ENCODE assay signal across 26 cellular contexts in genomic region chr6:149782337-149782736, GRCh38. TPM values are rescaled to one million over a fixed set of nuclear protein-coding genes. Genes with fewer than 3 reads are reported as not detected.
DNase-seq lines count a peak whose midpoint lies in the region; ATAC-seq and TF ChIP-seq lines count a peak whose summit lies in the region.
"Had no signal": no experiment of that assay in that cellular context is flagged by ENCODE, and none has a peak within 500 bp of the region (broad histone marks: within the 10 kb centered on the region; RNA-seq: fewer than 3 reads in every experiment).

No MANE protein-coding gene starts in this region.

- intact Hi-C loops in OCI-LY7 (cut with micrococcal nuclease; ENCODE audit: unreplicated experiment): no loop called here

- peaks cover 16% of the 10 kb centered on the region for H3K36me3 Mint-ChIP-seq in activated naive CD4-positive, alpha-beta T cell treated with anti-CD3 and anti-CD28 coated beads, Interleukin-2, amount 10 ng/mL, durations not matched to agents 7 days and 5 days
- H3K36me3 Mint-ChIP-seq in activated naive CD4-positive, alpha-beta T cell treated with anti-CD3 and anti-CD28 coated beads, Interleukin-2, amount 50 U/mL, for 72 hours: peaks cover 5 to 12% of the 10 kb centered on the region in 2 donors
- no peaks in the 10 kb centered on the region for H3K36me3 Mint-ChIP-seq in glutamatergic neuron (ENCODE audit: unreplicated experiment)

- H3K36me3 ChIP-seq in OCI-LY7 (ENCODE audit: insufficient read depth, low read length): peaks cover 66% of the 10 kb centered on the region

- no peak for DNase-seq in activated naive CD4-positive, alpha-beta T cell treated with anti-CD3 and anti-CD28 coated beads, Interleukin-2, amount 10 ng/mL, durations not matched to agents 7 days and 5 days
- no peak for DNase-seq in activated naive CD4-positive, alpha-beta T cell treated with anti-CD3 and anti-CD28 coated beads, Interleukin-2, amount 50 U/mL, for 72 hours (ENCODE audit: low spot score in 2 of 2)
- DNase-seq in OCI-LY7 (ENCODE audit: low spot score) (no peak), glutamatergic neuron (no peak), DMS 273 (lab: John Stamatoyannopoulos, UW; ENCODE audit: unreplicated experiment) (no peak), foreskin melanocyte (no peak)
- DNase-seq: AML-193; CD4-positive, alpha-beta T cell; DMS79; EL; GDM1; HCEC 1CT; Karpas-422; NCI-H1092 treated with DMSO at 0.1 percent for 48 hours; NCI-H1436; NCI-H187; NCI-H2107; NCI-H226; NCI-H510A treated with DMSO at 0.1 percent for 48 hours; Peyer's patch; SHP77 treated with DMSO at 0.1 percent for 48 hours; T-helper 1 cell had no signal

- TF ChIP-seq CTCF in OCI-LY7 (conservative IDR thresholded peaks at IDR 0.05; ENCODE audit: low read length) (no peak), glutamatergic neuron (IDR thresholded peaks at IDR 0.05; ENCODE audit: partially characterized antibody, unreplicated experiment) (no peak)

- H3K9me3 Mint-ChIP-seq in activated naive CD4-positive, alpha-beta T cell treated with anti-CD3 and anti-CD28 coated beads, Interleukin-2, amount 10 ng/mL, durations not matched to agents 7 days and 5 days: no peaks in the 10 kb centered on the region
- no peaks in the 10 kb centered on the region for H3K9me3 Mint-ChIP-seq in activated naive CD4-positive, alpha-beta T cell treated with anti-CD3 and anti-CD28 coated beads, Interleukin-2, amount 50 U/mL, for 72 hours
- H3K9me3 Mint-ChIP-seq in glutamatergic neuron (ENCODE audit: unreplicated experiment): no peaks in the 10 kb centered on the region
- H3K9me3 Mint-ChIP-seq: CD4-positive, alpha-beta T cell had no signal

- H3K4me3 Mint-ChIP-seq in activated naive CD4-positive, alpha-beta T cell treated with anti-CD3 and anti-CD28 coated beads, Interleukin-2, amount 10 ng/mL, durations not matched to agents 7 days and 5 days: no peak overlapping the region
- no peak overlapping the region for H3K4me3 Mint-ChIP-seq in glutamatergic neuron (ENCODE audit: unreplicated experiment)
- H3K4me3 Mint-ChIP-seq: CD4-positive, alpha-beta T cell had no signal

- ATAC-seq in activated naive CD4-positive, alpha-beta T cell treated with anti-CD3 and anti-CD28 coated beads, Interleukin-2, amount 50 U/mL, for 72 hours: no peak
- ATAC-seq in HG03108 (IDR thresholded peaks at IDR 0.05; ENCODE audit: unreplicated experiment): no peak
- ATAC-seq: A549 had no signal

- no peak overlapping the region for H2AFZ ChIP-seq in OCI-LY7 (ENCODE audit: low read length)

- H3K27me3 Mint-ChIP-seq in activated naive CD4-positive, alpha-beta T cell treated with anti-CD3 and anti-CD28 coated beads, Interleukin-2, amount 10 ng/mL, durations not matched to agents 7 days and 5 days: no peaks in the 10 kb centered on the region
- H3K27me3 Mint-ChIP-seq in glutamatergic neuron (ENCODE audit: unreplicated experiment): peaks cover 2% of the 10 kb centered on the region
- H3K27me3 Mint-ChIP-seq: CD4-positive, alpha-beta T cell had no signal

- no peaks in the 10 kb centered on the region for H3K9me2 ChIP-seq in OCI-LY7 (ENCODE audit: insufficient read depth, low read length)

- H4K20me1 ChIP-seq in OCI-LY7 (ENCODE audit: insufficient read depth, low read length): no peaks in the 10 kb centered on the region

- H3K27ac ChIP-seq in OCI-LY7 (ENCODE audit: low read depth, low read length, poor library complexity, severe bottlenecking): no peak overlapping the region
- H3K27ac ChIP-seq: A549; BLaER1 treated with 17β-estradiol and CSF1 and Interleukin-3, amounts not matched to agents 10 nM and 100 nM; HL-60; Peyer's patch had no signal

- H3K4me1 ChIP-seq in OCI-LY7 (ENCODE audit: insufficient read depth, low read length, poor library complexity, severe bottlenecking): no peaks in the 10 kb centered on the region
- H3K4me1 ChIP-seq: A549; BLaER1 treated with 17β-estradiol and CSF1 and Interleukin-3, amounts not matched to agents 10 nM and 100 nM; Peyer's patch had no signal

- H3K9me3 ChIP-seq in OCI-LY7 (ENCODE audit: low read length): no peaks in the 10 kb centered on the region
- H3K9me3 ChIP-seq: A549, Peyer's patch had no signal

- no peaks in the 10 kb centered on the region for H3K4me1 Mint-ChIP-seq in activated naive CD4-positive, alpha-beta T cell treated with anti-CD3 and anti-CD28 coated beads, Interleukin-2, amount 10 ng/mL, durations not matched to agents 7 days and 5 days
- H3K4me1 Mint-ChIP-seq in glutamatergic neuron (ENCODE audit: low read depth, unreplicated experiment): no peaks in the 10 kb centered on the region

- POLR2A ChIA-PET in OCI-LY7 (lab: Charles Lee): no interaction called here

- peaks cover 5% of the 10 kb centered on the region; the same call in 1 of the 2 replicates for H3K79me2 ChIP-seq in OCI-LY7 (ENCODE audit: insufficient read depth, low read depth, low read length)

- CTCF ChIA-PET in activated naive CD4-positive, alpha-beta T cell treated with anti-CD3 and anti-CD28 coated beads, Interleukin-2, amount 10 ng/mL, durations not matched to agents 7 days and 5 days (lab: Charles Lee): no interaction called here
- CTCF ChIA-PET in OCI-LY7 (lab: Charles Lee; ENCODE audit: unreplicated experiment): no interaction called here

- BruUV-seq in OCI-LY7 (replicated peaks; lab: Mats Ljungman, UMichigan): TSS peak; percentile 20

- H3K27ac Mint-ChIP-seq in activated naive CD4-positive, alpha-beta T cell treated with anti-CD3 and anti-CD28 coated beads, Interleukin-2, amount 10 ng/mL, durations not matched to agents 7 days and 5 days: peak overlapping the region; percentile 35
- no peak overlapping the region for H3K27ac Mint-ChIP-seq in activated naive CD4-positive, alpha-beta T cell treated with anti-CD3 and anti-CD28 coated beads, Interleukin-2, amount 50 U/mL, for 72 hours
- H3K27ac Mint-ChIP-seq in glutamatergic neuron (ENCODE audit: unreplicated experiment): peak overlapping the region; percentile 3
- H3K27ac Mint-ChIP-seq: CD4-positive, alpha-beta T cell had no signal

- no peak overlapping the region for H3K4me3 ChIP-seq in OCI-LY7 (ENCODE audit: low read depth, low read length, poor library complexity, severe bottlenecking)
- H3K4me3 ChIP-seq: A549; BLaER1 treated with 17β-estradiol and CSF1 and Interleukin-3, amounts not matched to agents 10 nM and 100 nM; Peyer's patch had no signal

- no peak overlapping the region for H3K4me2 ChIP-seq in OCI-LY7 (ENCODE audit: low read length)
- H3K4me2 ChIP-seq: A549; BLaER1 treated with 17β-estradiol and CSF1 and Interleukin-3, amounts not matched to agents 10 nM and 100 nM had no signal

RNA-seq across cellular contexts. Expression of gene PCMT1, which starts 32.8 kb away (rescaled TPM):
- 10 to 100 TPM; 70.7 to 86.9 TPM for total RNA-seq in activated naive CD4-positive, alpha-beta T cell treated with anti-CD3 and anti-CD28 coated beads, Interleukin-2, amount 50 U/mL, for 72 hours
- 125 and 140 TPM in 2 replicates for total RNA-seq in OCI-LY7 (2014; rRNA removed; shearing (Covaris generic))
- total RNA-seq in OCI-LY7 (2022): 116 and 117 TPM in 2 replicates
- 147 TPM for total RNA-seq in glutamatergic neuron (ENCODE audit: unreplicated experiment)

RNA-seq across cellular contexts. Expression of gene NUP43, which starts 36.0 kb away (rescaled TPM):
- total RNA-seq in activated naive CD4-positive, alpha-beta T cell treated with anti-CD3 and anti-CD28 coated beads, Interleukin-2, amount 50 U/mL, for 72 hours: 10 to 100 TPM; 77.1 to 98.5 TPM
- total RNA-seq in OCI-LY7 (2014; rRNA removed; shearing (Covaris generic)): 28.6 and 30.7 TPM in 2 replicates
- total RNA-seq in OCI-LY7 (2022) (72.4 and 73.0 TPM in 2 replicates), glutamatergic neuron (ENCODE audit: unreplicated experiment) (27.6 TPM)

Comparison
In these comparisons a context has a peak if more than half of its experiments do, and no peak if none do; other contexts are left out.
1. H3K27ac Mint-ChIP-seq: peak in activated naive CD4-positive, alpha-beta T cell treated with anti-CD3 and anti-CD28 coated beads, Interleukin-2, amount 10 ng/mL, durations not matched to agents 7 days and 5 days (single experiment) and glutamatergic neuron (single experiment); none in activated naive CD4-positive, alpha-beta T cell treated with anti-CD3 and anti-CD28 coated beads, Interleukin-2, amount 50 U/mL, for 72 hours (0 of 2).